ENCODE assay signal across 22 cellular contexts in genomic region chr9:108836771-108837170, GRCh38. TPM values are rescaled to one million over a fixed set of nuclear protein-coding genes. Genes with fewer than 3 reads are reported as not detected.
DNase-seq lines count a peak whose midpoint lies in the region; ATAC-seq, FAIRE-seq and TF ChIP-seq lines count a peak whose summit lies in the region.
"Had no signal": no experiment of that assay in that cellular context is flagged by ENCODE, and none has a peak within 500 bp of the region (broad histone marks: within the 10 kb centered on the region; RNA-seq: fewer than 3 reads in every experiment).

No MANE protein-coding gene starts in this region.

- peak overlapping the region in 1 of 7 donors; percentile 15 for H3K27ac Mint-ChIP-seq in CD14-positive monocyte
- H3K27ac Mint-ChIP-seq: activated naive CD4-positive, alpha-beta T cell treated with anti-CD3 and anti-CD28 coated beads, Interleukin-2, amount 50 U/mL, for 72 hours; activated T-helper 1 cell treated with anti-CD3 and anti-CD28 coated beads, Interleukin-12 subunit alpha, Interleukin-12 subunit beta, Interleukin-2, Interleukin-4 antibody, amounts not matched to agents 30 ng/mL and 10 ng/mL and 1 ng/mL, durations not matched to agents 14 hours and 24 hours and 36 hours; stimulated activated memory B cell treated with anti-CD40 and anti-IgM and Interleukin-4, amounts not matched to agents 10 μg/mL and 1 μg/mL and 100 μg/mL, for 72 hours had no signal

- no peak overlapping the region for H3K4me3 Mint-ChIP-seq in CD14-positive monocyte
- H3K4me3 Mint-ChIP-seq: activated T-helper 1 cell treated with anti-CD3 and anti-CD28 coated beads, Interleukin-12 subunit alpha, Interleukin-12 subunit beta, Interleukin-2, Interleukin-4 antibody, amounts not matched to agents 30 ng/mL and 10 ng/mL and 1 ng/mL, durations not matched to agents 14 hours and 24 hours and 36 hours; neural crest cell; stimulated activated memory B cell treated with anti-CD40 and anti-IgM and Interleukin-4, amounts not matched to agents 10 μg/mL and 1 μg/mL and 100 μg/mL, for 72 hours had no signal

- no peak overlapping the region for H3K4me3 ChIP-seq in epithelial cell of esophagus (ENCODE audit: low read length)
- H3K4me3 ChIP-seq in skeletal muscle cell (ENCODE audit: low read depth, low read length) = no peak overlapping the region
- H3K4me3 ChIP-seq: GM23248, testis had no signal

- TF ChIP-seq CTCF in epithelial cell of esophagus (IDR thresholded peaks at IDR 0.05; ENCODE audit: insufficient read depth, low read depth, low read length, missing control alignments) (no peak), CD14-positive monocyte (IDR thresholded peaks at IDR 0.05) (no peak)

- H3K4me1 Mint-ChIP-seq in CD14-positive monocyte = peaks cover 25% of the 10 kb centered on the region
- H3K4me1 Mint-ChIP-seq: neural crest cell had no signal

- peaks cover 0 to 3% (median 2%) of the 10 kb centered on the region in 3 donors for H3K27me3 Mint-ChIP-seq in CD14-positive monocyte (ENCODE audit: low read depth in 3 of 3)
- H3K27me3 Mint-ChIP-seq: stimulated activated memory B cell treated with anti-CD40 and anti-IgM and Interleukin-4, amounts not matched to agents 10 μg/mL and 1 μg/mL and 100 μg/mL, for 72 hours had no signal

- H3K36me3 Mint-ChIP-seq in CD14-positive monocyte = no peaks in the 10 kb centered on the region
- H3K36me3 Mint-ChIP-seq: activated naive CD4-positive, alpha-beta T cell treated with anti-CD3 and anti-CD28 coated beads, Interleukin-2, amount 50 U/mL, for 72 hours; stimulated activated memory B cell treated with anti-CD40 and anti-IgM and Interleukin-4, amounts not matched to agents 10 μg/mL and 1 μg/mL and 100 μg/mL, for 72 hours had no signal

- intact Hi-C loops in CD14-positive monocyte (cut with micrococcal nuclease) = no loop called here

- ATAC-seq in GM19395 (IDR thresholded peaks at IDR 0.05; ENCODE audit: unreplicated experiment) = no peak
- ATAC-seq in HG03039 (IDR thresholded peaks at IDR 0.05; ENCODE audit: unreplicated experiment) = no peak
- ATAC-seq: activated naive CD4-positive, alpha-beta T cell treated with anti-CD3 and anti-CD28 coated beads, Interleukin-2, amount 50 U/mL, for 72 hours; left cardiac atrium; Panc1; stimulated activated memory B cell treated with anti-CD40 and anti-IgM and Interleukin-4, amounts not matched to agents 10 μg/mL and 1 μg/mL and 100 μg/mL, for 72 hours had no signal

- peak; percentile 82 for FAIRE-seq in RCC 7860 (lab: Jason Lieb, UNC)

- peaks cover 0 to 4% (median 0%) of the 10 kb centered on the region in 7 donors for H3K9me3 Mint-ChIP-seq in CD14-positive monocyte
- H3K9me3 Mint-ChIP-seq: activated naive CD4-positive, alpha-beta T cell treated with anti-CD3 and anti-CD28 coated beads, Interleukin-2, amount 50 U/mL, for 72 hours; activated T-helper 1 cell treated with anti-CD3 and anti-CD28 coated beads, Interleukin-12 subunit alpha, Interleukin-12 subunit beta, Interleukin-2, Interleukin-4 antibody, amounts not matched to agents 30 ng/mL and 10 ng/mL and 1 ng/mL, durations not matched to agents 14 hours and 24 hours and 36 hours; stimulated activated memory B cell treated with anti-CD40 and anti-IgM and Interleukin-4, amounts not matched to agents 10 μg/mL and 1 μg/mL and 100 μg/mL, for 72 hours had no signal

- DNase-seq in ELR (ENCODE audit: low read depth) (peak; percentile 70), RCC 7860 (ENCODE audit: low spot score) (no peak), epithelial cell of esophagus (ENCODE audit: low read depth) (peak; percentile 94), skeletal muscle cell (ENCODE audit: low read depth) (peak; percentile 23), CD14-positive monocyte (ENCODE audit: low spot score) (no peak)
- DNase-seq: activated CD4-positive, CD25-positive, alpha-beta regulatory T cell treated with anti-CD3 and anti-CD28 coated beads, Interleukin-2, amount 50 U/mL, for 72 hours; cortex of kidney; foreskin melanocyte; GM23248; Kasumi-1; left cardiac atrium; NCI-H1105 treated with DMSO at 0.1 percent for 48 hours; NCI-H2107; T-helper 9 cell; testis had no signal

RNA-seq across cellular contexts. Expression of gene ACTL7B, which starts 19.0 kb away (rescaled TPM):
- not detected for polyA plus RNA-seq in CD14-positive monocyte
- polyA plus RNA-seq: GM23248 had no signal

RNA-seq across cellular contexts. Expression of gene ACTL7A, which starts 25.3 kb away (rescaled TPM):
- not detected for polyA plus RNA-seq in CD14-positive monocyte
- polyA plus RNA-seq: GM23248 had no signal

Comparison
In these comparisons a context has a peak if more than half of its experiments do, and no peak if none do; other contexts are left out.
1. DNase-seq: peak in ELR (single experiment), epithelial cell of esophagus (single experiment) and skeletal muscle cell (single experiment); none in RCC 7860 (single experiment) and CD14-positive monocyte (single experiment).